13 cellular contexts compared by ENCODE assay signal in the genomic region with DNA sequence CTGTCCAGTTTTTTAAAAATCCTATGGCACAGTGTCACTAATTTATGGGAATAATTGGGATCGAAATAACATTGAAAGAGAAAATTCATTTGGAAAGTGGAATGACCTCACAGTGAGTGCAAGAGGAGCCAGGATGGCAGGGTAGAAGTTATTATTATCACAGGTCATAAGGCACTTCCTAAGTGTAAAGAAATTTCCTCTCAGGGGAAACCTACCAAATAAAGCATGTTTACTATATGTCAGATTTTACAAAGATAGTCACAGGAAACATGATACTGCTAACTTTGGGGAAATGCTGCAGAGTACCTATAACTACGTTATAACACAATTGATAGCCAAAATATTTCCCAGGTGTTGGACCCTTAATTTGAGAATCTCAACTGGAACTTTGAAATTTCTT.
A peak's percentile ranks its signal among the peaks of the same experiment; 100 is the strongest.
DNase-seq lines count a peak whose midpoint lies in the region; FAIRE-seq and TF ChIP-seq lines count a peak whose summit lies in the region.
"Had no signal": no experiment of that assay in that cellular context is flagged by ENCODE, and none has a peak within 500 bp of the region (broad histone marks: within the 10 kb centered on the region; RNA-seq: fewer than 3 reads in every experiment).

No MANE protein-coding gene starts in this region.

- H2BK5ac ChIP-seq in mesenchymal stem cell (ENCODE audit: low read depth, low read length, poor library complexity, severe bottlenecking), result no peak overlapping the region

- no peak overlapping the region for H2AFZ ChIP-seq in astrocyte (ENCODE audit: low read depth, low read length)
- no peak overlapping the region for H2AFZ ChIP-seq in mesenchymal stem cell (ENCODE audit: low read depth, low read length)
- H2AFZ ChIP-seq: GM23248 had no signal

- H2BK12ac ChIP-seq in mesenchymal stem cell (ENCODE audit: low read length in 2 of 2), result no peak overlapping the region

- H3K4me1 ChIP-seq in BLaER1 (peaks cover 88% of the 10 kb centered on the region), HEK293 (ENCODE audit: control insufficient read depth, insufficient read depth, low read length) (peaks cover 9% of the 10 kb centered on the region), astrocyte (ENCODE audit: insufficient read depth, low read length) (peaks cover 16% of the 10 kb centered on the region), mesenchymal stem cell (ENCODE audit: control insufficient read depth, insufficient read depth, low read depth, low read length) (no peaks in the 10 kb centered on the region)

- H3K9ac ChIP-seq in BLaER1 (peak overlapping the region; percentile 39; the same call in 1 of the 2 replicates), astrocyte (ENCODE audit: low read length) (no peak overlapping the region), mesenchymal stem cell (ENCODE audit: low read length) (peak overlapping the region; percentile 77)

- no peak overlapping the region for H3K4me3 Mint-ChIP-seq in astrocyte (ENCODE audit: unreplicated experiment)

- H3K9me3 ChIP-seq in BLaER1, result no peaks in the 10 kb centered on the region
- H3K9me3 ChIP-seq in HEK293 (ENCODE audit: control insufficient read depth, insufficient read depth, low read depth, low read length), result no peaks in the 10 kb centered on the region
- no peaks in the 10 kb centered on the region for H3K9me3 ChIP-seq in astrocyte (ENCODE audit: insufficient read depth, low read depth, low read length)
- no peaks in the 10 kb centered on the region for H3K9me3 ChIP-seq in mesenchymal stem cell (ENCODE audit: control insufficient read depth, low read length)

- H2AK5ac ChIP-seq in mesenchymal stem cell (ENCODE audit: low read length, severe bottlenecking), result no peak overlapping the region

- CTCF ChIA-PET in HEK293 (lab: Yijun Ruan, JAX), result interaction anchor here (3.2 kb wide), 1 partner anchor 270 kb away, joined by 12 read pairs; no protein-coding TSS in a partner anchor
- CTCF ChIA-PET in RWPE1 (lab: Yijun Ruan, JAX), result no interaction called here

- DNase-seq in astrocyte (ENCODE audit: low read depth) (no peak), mesenchymal stem cell (peak; percentile 13), GDM1 (lab: John Stamatoyannopoulos, UW) (no peak), RWPE1 (ENCODE audit: low spot score) (no peak)
- no peak for DNase-seq in activated CD4-positive, alpha-beta T cell treated with anti-CD3 and anti-CD28 coated beads for 48 hours
- DNase-seq: DMS153, NCI-H2171 had no signal

- H3K36me3 ChIP-seq in BLaER1 (no peaks in the 10 kb centered on the region), HEK293 (ENCODE audit: control insufficient read depth in 2 of 2, insufficient read depth in 1 of 2, low read length in 2 of 2) (no peaks in the 10 kb centered on the region), astrocyte (ENCODE audit: insufficient read depth, low read length) (no peaks in the 10 kb centered on the region), mesenchymal stem cell (ENCODE audit: control insufficient read depth in 1 of 2, insufficient read depth in 2 of 2, low read depth in 1 of 2, low read length in 2 of 2) (no peaks in the 10 kb centered on the region)

- H3K14ac ChIP-seq in mesenchymal stem cell (ENCODE audit: low read length in 2 of 2), result no peak overlapping the region

- no peak for TF ChIP-seq CTCF in HEK293 (tag by site-specific recombination; IDR thresholded peaks at IDR 0.05)
- no peak for TF ChIP-seq CTCF in astrocyte (IDR thresholded peaks at IDR 0.05; ENCODE audit: insufficient read depth, low read depth, low read length)
- TF ChIP-seq CTCF in RWPE1 (conservative IDR thresholded peaks at IDR 0.05; ENCODE audit: low read depth), result no peak

- H3K27me3 Mint-ChIP-seq in astrocyte (ENCODE audit: low read depth, unreplicated experiment), result no peaks in the 10 kb centered on the region

- no peaks in the 10 kb centered on the region for H3K79me2 ChIP-seq in astrocyte (ENCODE audit: insufficient read depth, low read length)

- H2BK15ac ChIP-seq in mesenchymal stem cell (ENCODE audit: low read depth, poor library complexity, severe bottlenecking), result no peak overlapping the region

- peak; percentile 73 for FAIRE-seq in astrocyte (lab: Jason Lieb, UNC)
- FAIRE-seq: GM12892 had no signal

- no peaks in the 10 kb centered on the region for H3K9me3 Mint-ChIP-seq in astrocyte (ENCODE audit: unreplicated experiment)

- H4K20me1 ChIP-seq in BLaER1 (no peaks in the 10 kb centered on the region), astrocyte (ENCODE audit: insufficient read depth, low read length) (no peaks in the 10 kb centered on the region)

- peaks cover 26% of the 10 kb centered on the region for H3K4me1 Mint-ChIP-seq in astrocyte (ENCODE audit: low read depth, unreplicated experiment)

- H3K27me3 ChIP-seq in BLaER1 (no peaks in the 10 kb centered on the region), astrocyte (ENCODE audit: insufficient read depth, low read length) (no peaks in the 10 kb centered on the region), mesenchymal stem cell (ENCODE audit: control insufficient read depth in 1 of 2, insufficient read depth in 1 of 2, low read length in 2 of 2) (no peaks in the 10 kb centered on the region)

- peaks cover 2% of the 10 kb centered on the region for H3K79me1 ChIP-seq in mesenchymal stem cell (replicated peaks; ENCODE audit: low read length, poor library complexity, severe bottlenecking)

- H3K4me3 ChIP-seq in BLaER1 (peak overlapping the region; percentile 25; the same call in 1 of the 2 replicates), HEK293 (ENCODE audit: low read depth, low read length) (no peak overlapping the region), astrocyte (ENCODE audit: insufficient read depth, low read depth, low read length) (no peak overlapping the region), mesenchymal stem cell (ENCODE audit: insufficient read depth in 1 of 2, low read depth in 1 of 2, low read length in 2 of 2) (no peak overlapping the region)
- H3K4me3 ChIP-seq: SK-N-MC had no signal

- POLR2A ChIA-PET in HEK293 (lab: Yijun Ruan, JAX), result no interaction called here
- POLR2A ChIA-PET in RWPE1 (lab: Yijun Ruan, JAX; ENCODE audit: low non-redundant PET), result no interaction called here

- H4K8ac ChIP-seq in mesenchymal stem cell (ENCODE audit: low read length), result no peak overlapping the region

- no peak overlapping the region for H3K18ac ChIP-seq in mesenchymal stem cell (ENCODE audit: low read depth in 1 of 2, low read length in 2 of 2)

- H3K27ac Mint-ChIP-seq in astrocyte (ENCODE audit: unreplicated experiment), result no peak overlapping the region

- no peak overlapping the region for H3K23ac ChIP-seq in mesenchymal stem cell (ENCODE audit: low read length in 2 of 2)

- peak overlapping the region; percentile 71 for H3K4me2 ChIP-seq in BLaER1
- H3K4me2 ChIP-seq in astrocyte (ENCODE audit: low read length), result peak overlapping the region; percentile 75
- no peak overlapping the region for H3K4me2 ChIP-seq in mesenchymal stem cell (ENCODE audit: low read length, poor library complexity, severe bottlenecking)

- H3K27ac ChIP-seq in BLaER1 (peak overlapping the region; percentile 88), HEK293 (ENCODE audit: extremely low read depth, low read depth, low read length) (no peak overlapping the region), astrocyte (ENCODE audit: low read depth, low read length) (no peak overlapping the region), mesenchymal stem cell (ENCODE audit: low read length, poor library complexity, severe bottlenecking) (no peak overlapping the region), RWPE1 (no peak overlapping the region)
- H3K27ac ChIP-seq: C4-2B, SK-N-MC had no signal

- no peaks in the 10 kb centered on the region for H3K36me3 Mint-ChIP-seq in astrocyte (ENCODE audit: low read depth, unreplicated experiment)

- no peak overlapping the region for H2BK120ac ChIP-seq in mesenchymal stem cell (ENCODE audit: low read depth, low read length)

- 82% methylated on average over 1 of the region's 2 CpGs for WGBS in mesenchymal stem cell

- no peak overlapping the region for H3K4ac ChIP-seq in mesenchymal stem cell (ENCODE audit: low read depth in 1 of 2, low read length in 2 of 2)

- H4K91ac ChIP-seq in mesenchymal stem cell (ENCODE audit: low read length), result no peak overlapping the region

TF ChIP-seq in HEK293, 187 proteins besides CTCF, POLR2A, EP300 and RAD21:
- TF ChIP-seq SP7 (tag by site-specific recombination; IDR thresholded peaks at IDR 0.05), result peak; percentile 44; the same call in 1 of the 2 replicates
- no peak for TF ChIP-seq ZNF214 (tag by site-specific recombination; IDR thresholded peaks at IDR 0.05; ENCODE audit: borderline replicate concordance)
- TF ChIP-seq, protein P1, sequence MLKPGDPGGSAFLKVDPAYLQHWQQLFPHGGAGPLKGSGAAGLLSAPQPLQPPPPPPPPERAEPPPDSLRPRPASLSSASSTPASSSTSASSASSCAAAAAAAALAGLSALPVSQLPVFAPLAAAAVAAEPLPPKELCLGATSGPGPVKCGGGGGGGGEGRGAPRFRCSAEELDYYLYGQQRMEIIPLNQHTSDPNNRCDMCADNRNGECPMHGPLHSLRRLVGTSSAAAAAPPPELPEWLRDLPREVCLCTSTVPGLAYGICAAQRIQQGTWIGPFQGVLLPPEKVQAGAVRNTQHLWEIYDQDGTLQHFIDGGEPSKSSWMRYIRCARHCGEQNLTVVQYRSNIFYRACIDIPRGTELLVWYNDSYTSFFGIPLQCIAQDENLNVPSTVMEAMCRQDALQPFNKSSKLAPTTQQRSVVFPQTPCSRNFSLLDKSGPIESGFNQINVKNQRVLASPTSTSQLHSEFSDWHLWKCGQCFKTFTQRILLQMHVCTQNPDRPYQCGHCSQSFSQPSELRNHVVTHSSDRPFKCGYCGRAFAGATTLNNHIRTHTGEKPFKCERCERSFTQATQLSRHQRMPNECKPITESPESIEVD (tag by site-specific recombination; IDR thresholded peaks at IDR 0.05), result peak; percentile 25; the same call in 1 of the 2 replicates
- no peak for TF ChIP-seq GLI2 (tag by site-specific recombination; IDR thresholded peaks at IDR 0.05; ENCODE audit: borderline replicate concordance, low read depth)
- TF ChIP-seq ZNF324 (tag by site-specific recombination; IDR thresholded peaks at IDR 0.05), result no peak
- TF ChIP-seq ZNF561 (tag by site-specific recombination; IDR thresholded peaks at IDR 0.05; ENCODE audit: borderline replicate concordance), result no peak
- no peak for TF ChIP-seq ZNF169 (tag by site-specific recombination; IDR thresholded peaks at IDR 0.05)
- no peak for TF ChIP-seq ZNF391 (tag by site-specific recombination; IDR thresholded peaks at IDR 0.05; ENCODE audit: borderline replicate concordance, low read depth)
- TF ChIP-seq KLF1 (tag by site-specific recombination; IDR thresholded peaks at IDR 0.05), result no peak
- TF ChIP-seq ZNF501 (tag by site-specific recombination; IDR thresholded peaks at IDR 0.05), result no peak
- TF ChIP-seq TRIM28 (IDR thresholded peaks at IDR 0.05; ENCODE audit: borderline replicate concordance, low read length), result no peak
- no peak for TF ChIP-seq KLF10 (tag by site-specific recombination; IDR thresholded peaks at IDR 0.05)
- 0 out of 2 replicates have a peak, but pooled peaks have one; percentile 26 for TF ChIP-seq OSR2 (tag by site-specific recombination; IDR thresholded peaks at IDR 0.05)
